ENCODE assay signal across 8 cellular contexts in genomic region chr4:140359571-140360427, GRCh38. TPM values are rescaled to one million over a fixed set of nuclear protein-coding genes. Genes with fewer than 3 reads are reported as not detected.
DNase-seq lines count a peak whose midpoint lies in the region; ATAC-seq and TF ChIP-seq lines count a peak whose summit lies in the region.

No MANE protein-coding gene starts in this region.

- H3K36me3 ChIP-seq in GM06990 (ENCODE audit: control insufficient read depth, insufficient read depth, low read length) (no peaks in the 10 kb centered on the region), RWPE2 (ENCODE audit: low read depth) (no peaks in the 10 kb centered on the region), ovary (no peaks in the 10 kb centered on the region)

- no peak overlapping the region for H3K4me3 Mint-ChIP-seq in type B pancreatic cell

- ATAC-seq in RWPE2 (ENCODE audit: low read depth) = peak; percentile 97

- no peak overlapping the region for H3K27ac Mint-ChIP-seq in type B pancreatic cell

- no peak for TF ChIP-seq POLR2A in ovary (IDR thresholded peaks at IDR 0.05)

- H3K4me1 Mint-ChIP-seq in type B pancreatic cell (ENCODE audit: unreplicated experiment) = no peaks in the 10 kb centered on the region

- WGBS in ovary, 3 donors = 26 to 33% (median 28%) methylated on average over 7 of the region's 7 CpGs

- H3K4me3 ChIP-seq in GM06990 (replicated peaks; ENCODE audit: low read depth, low read length) = no peak overlapping the region
- no peak overlapping the region for H3K4me3 ChIP-seq in RWPE2 (ENCODE audit: severe bottlenecking)
- no peak overlapping the region for H3K4me3 ChIP-seq in ovary

- H3K27me3 Mint-ChIP-seq in type B pancreatic cell = peaks cover 4% of the 10 kb centered on the region

- no peaks in the 10 kb centered on the region for H3K9me3 Mint-ChIP-seq in type B pancreatic cell

- no peak overlapping the region for H3K27ac ChIP-seq in RWPE2 (ENCODE audit: poor library complexity, severe bottlenecking)
- no peak overlapping the region for H3K27ac ChIP-seq in ovary

- DNase-seq in GM06990 (ENCODE audit: extremely low read depth, insufficient read length) (peak; percentile 21), HCEC 1CT (peak; percentile 57), M059J (ENCODE audit: low read depth) (peak; percentile 80), RWPE2 (ENCODE audit: low spot score) (peak; percentile 78), foreskin melanocyte (peak; percentile 72), ovary (peak; percentile 62 to 81 (median 64)), type B pancreatic cell (ENCODE audit: extremely low spot score, unreplicated experiment) (no peak)
- DNase-seq in activated T-helper 9 cell treated with anti-CD3 and anti-CD28 coated beads, Interleukin-2, amount 50 U/mL, for 16 hours (ENCODE audit: low read depth) = peak; percentile 58

- H3K9me3 ChIP-seq in RWPE2 (ENCODE audit: severe bottlenecking) (no peaks in the 10 kb centered on the region), ovary (no peaks in the 10 kb centered on the region)

- no peak for TF ChIP-seq EP300 in ovary (IDR thresholded peaks at IDR 0.05)

- intact Hi-C loops in ovary (cut with DNase I) = loop anchor here (5.0 to 10.0 kb wide), 5 partner anchors 245 to 775 kb away; partner anchors contain the start of gene RNF150 (in 1 of the 4)

- TF ChIP-seq CTCF in GM06990 (IDR thresholded peaks at IDR 0.05; ENCODE audit: insufficient read depth, low read length, poor library complexity, severe bottlenecking) (peak; percentile 73), RWPE2 (IDR thresholded peaks at IDR 0.05; ENCODE audit: poor library complexity, severe bottlenecking) (peak; percentile 95), ovary (IDR thresholded peaks at IDR 0.05) (peak; percentile 44 to 81 (median 62)), type B pancreatic cell (conservative IDR thresholded peaks at IDR 0.05) (peak; percentile 92)

- H3K36me3 Mint-ChIP-seq in type B pancreatic cell = no peaks in the 10 kb centered on the region

- H3K27me3 ChIP-seq in GM06990 (replicated peaks; ENCODE audit: control insufficient read depth, insufficient read depth, low read length) (no peaks in the 10 kb centered on the region; the same call in 1 of the 2 replicates), RWPE2 (ENCODE audit: insufficient read depth, poor library complexity, severe bottlenecking) (no peaks in the 10 kb centered on the region), ovary (no peaks in the 10 kb centered on the region)

- H3K4me1 ChIP-seq in RWPE2 (ENCODE audit: insufficient read depth, poor library complexity, severe bottlenecking) = no peaks in the 10 kb centered on the region
- H3K4me1 ChIP-seq in ovary (ENCODE audit: insufficient read depth) = no peaks in the 10 kb centered on the region

RNA-seq across cellular contexts. Expression of gene SCOC, which starts 13.6 kb away (rescaled TPM):
- total RNA-seq in M059J (2014; rRNA removed; shearing (Covaris generic)) = 47.5 and 83.0 TPM in 2 replicates
- total RNA-seq in ovary (10 to 100 TPM; 32.4 to 48.0 (median 43.4) TPM), type B pancreatic cell (ENCODE audit: low replicate concordance) (51.4 and 58.0 TPM in 2 replicates)
- polyA plus RNA-seq in ovary = 10 to 100 TPM; 37.1 to 47.8 TPM
